Comparison of ENCODE assay signal across 14 cellular contexts in genomic region chr2:140639628-140640027, GRCh38.
DNase-seq lines count a peak whose midpoint lies in the region; ATAC-seq, FAIRE-seq and TF ChIP-seq lines count a peak whose summit lies in the region.
"Had no signal": no experiment of that assay in that cellular context is flagged by ENCODE, and none has a peak within 500 bp of the region (broad histone marks: within the 10 kb centered on the region; RNA-seq: fewer than 3 reads in every experiment).

No MANE protein-coding gene starts in this region.

- no peak overlapping the region for H2AFZ ChIP-seq in K562 (ENCODE audit: low read depth, low read length)

- no peak overlapping the region for H3K27ac Mint-ChIP-seq in activated CD4-positive, alpha-beta T cell treated with anti-CD3 and anti-CD28 coated beads, Interleukin-2, amount 10 ng/mL, durations not matched to agents 7 days and 5 days
- H3K27ac Mint-ChIP-seq: activated T-cell treated with anti-CD3 and anti-CD28 coated beads, Interleukin-2, amount 50 U/mL, for 24 hours; brain had no signal

- WGBS in K562 (ENCODE audit: insufficient coverage, low coverage, missing lambda C conversion rate): 0% methylated on average over 3 of the region's 3 CpGs
- 76 to 78% methylated on average over 3 of the region's 3 CpGs for WGBS in thyroid gland, 2 donors

- no peaks in the 10 kb centered on the region for H3K36me3 Mint-ChIP-seq in activated CD4-positive, alpha-beta T cell treated with anti-CD3 and anti-CD28 coated beads, Interleukin-2, amount 10 ng/mL, durations not matched to agents 7 days and 5 days (ENCODE audit: low read depth)
- H3K36me3 Mint-ChIP-seq: brain had no signal

- no peak for TF ChIP-seq EP300 in K562 (IDR thresholded peaks at IDR 0.05; ENCODE audit: low read length)

- TF ChIP-seq CTCF in K562 (IDR thresholded peaks at IDR 0.05 in 2 of 3, conservative IDR thresholded peaks at IDR 0.05 in 1 of 3; ENCODE audit: insufficient read depth in 2 of 3, low read depth in 1 of 3, low read length in 3 of 3) (no peak), thyroid gland (IDR thresholded peaks at IDR 0.05) (no peak), RWPE1 (conservative IDR thresholded peaks at IDR 0.05; ENCODE audit: low read depth) (no peak)

- in situ Hi-C loops in K562 (cut with MboI): no loop called here

- no peak overlapping the region for H3K4me3 Mint-ChIP-seq in activated CD4-positive, alpha-beta T cell treated with anti-CD3 and anti-CD28 coated beads, Interleukin-2, amount 10 ng/mL, durations not matched to agents 7 days and 5 days
- H3K4me3 Mint-ChIP-seq: activated T-cell treated with anti-CD3 and anti-CD28 coated beads, Interleukin-2, amount 50 U/mL, for 24 hours; brain had no signal

- H4K20me1 ChIP-seq in K562 (replicated peaks; ENCODE audit: control insufficient read depth, insufficient read depth, low read length): no peaks in the 10 kb centered on the region

- no peak for DNase-seq in K562 (ENCODE audit: extremely low read depth in 1 of 4, low spot score in 3 of 4)
- DNase-seq in activated CD4-positive, alpha-beta T cell treated with anti-CD3 and anti-CD28 coated beads, Interleukin-2, amount 50 U/mL, for 4 hours: no peak
- no peak for DNase-seq in thyroid gland
- DNase-seq in RWPE1 (ENCODE audit: low spot score): no peak
- no peak for DNase-seq in activated CD4-positive, alpha-beta T cell treated with anti-CD3 and anti-CD28 coated beads, Interleukin-2, amount 10 ng/mL, durations not matched to agents 7 days and 5 days
- DNase-seq: activated T-cell treated with anti-CD3 and anti-CD28 coated beads, Interleukin-2, amount 50 U/mL, for 24 hours; mucosa of descending colon; NCI-H2171 had no signal

- H3K9me3 ChIP-seq in K562 (replicated peaks; ENCODE audit: control insufficient read depth, insufficient read depth, low read depth, low read length): no peaks in the 10 kb centered on the region
- no peaks in the 10 kb centered on the region for H3K9me3 ChIP-seq in thyroid gland
- H3K9me3 ChIP-seq: mucosa of descending colon, tibial nerve had no signal

- H3K4me2 ChIP-seq in K562 (ENCODE audit: insufficient read depth, low read length): no peak overlapping the region

- H3K27me3 ChIP-seq in K562 (ENCODE audit: control insufficient read depth in 2 of 2, insufficient read depth in 2 of 2, low read length in 2 of 2) (no peaks in the 10 kb centered on the region), thyroid gland (no peaks in the 10 kb centered on the region)
- H3K27me3 ChIP-seq: tibial nerve had no signal

- BruUV-seq in K562 (replicated peaks; lab: Mats Ljungman, UMichigan): no TSS peak

- no peak overlapping the region for H3K9ac ChIP-seq in K562 (ENCODE audit: insufficient read depth in 1 of 2, low read depth in 2 of 2, low read length in 2 of 2)

- H3K27ac ChIP-seq in K562 (ENCODE audit: extremely low read depth, low read depth, low read length): no peak overlapping the region
- no peak overlapping the region for H3K27ac ChIP-seq in thyroid gland
- H3K27ac ChIP-seq in RWPE1: no peak overlapping the region
- H3K27ac ChIP-seq: tibial nerve, VCaP had no signal

- H3K4me1 Mint-ChIP-seq in activated CD4-positive, alpha-beta T cell treated with anti-CD3 and anti-CD28 coated beads, Interleukin-2, amount 10 ng/mL, durations not matched to agents 7 days and 5 days: no peaks in the 10 kb centered on the region

- no peak overlapping the region for H3K4me3 ChIP-seq in K562
- no peak overlapping the region for H3K4me3 ChIP-seq in thyroid gland (replicated peaks in 1 of 3)
- H3K4me3 ChIP-seq: mucosa of descending colon, tibial nerve had no signal

- FAIRE-seq in K562 (lab: Jason Lieb, UNC): no peak

- H3K79me2 ChIP-seq in K562 (ENCODE audit: control insufficient read depth, insufficient read depth, low read length): no peaks in the 10 kb centered on the region

- no peak for TF ChIP-seq RAD21 in K562 (CRISPR knock-in tag; conservative IDR thresholded peaks at IDR 0.05 in 1 of 2, IDR thresholded peaks at IDR 0.05 in 1 of 2)

- H3K9me1 ChIP-seq in K562 (ENCODE audit: control insufficient read depth, insufficient read depth, low read length): no peaks in the 10 kb centered on the region

- H3K4me1 ChIP-seq in K562 (replicated peaks in 1 of 2; ENCODE audit: control insufficient read depth in 2 of 2, insufficient read depth in 2 of 2, low read length in 2 of 2) (no peaks in the 10 kb centered on the region), thyroid gland (no peaks in the 10 kb centered on the region)
- H3K4me1 ChIP-seq: tibial nerve had no signal

- peaks cover 6% of the 10 kb centered on the region for H3K9me3 Mint-ChIP-seq in activated CD4-positive, alpha-beta T cell treated with anti-CD3 and anti-CD28 coated beads, Interleukin-2, amount 10 ng/mL, durations not matched to agents 7 days and 5 days
- H3K9me3 Mint-ChIP-seq: brain had no signal

- ATAC-seq in GM19023 (IDR thresholded peaks at IDR 0.05; ENCODE audit: unreplicated experiment) (peak; percentile 76), HG02571 (IDR thresholded peaks at IDR 0.05; ENCODE audit: unreplicated experiment) (peak; percentile 84), HG03439 (IDR thresholded peaks at IDR 0.05; ENCODE audit: unreplicated experiment) (peak; percentile 82), K562 (no peak)
- ATAC-seq: mucosa of descending colon had no signal

- H3K27me3 Mint-ChIP-seq in activated CD4-positive, alpha-beta T cell treated with anti-CD3 and anti-CD28 coated beads, Interleukin-2, amount 10 ng/mL, durations not matched to agents 7 days and 5 days: no peaks in the 10 kb centered on the region
- H3K27me3 Mint-ChIP-seq: activated T-cell treated with anti-CD3 and anti-CD28 coated beads, Interleukin-2, amount 50 U/mL, for 24 hours; brain had no signal

- CTCF ChIA-PET in K562 (lab: Yijun Ruan, JAX; ENCODE audit: low intra/inter-chr PET ratio): no interaction called here
- CTCF ChIA-PET in RWPE1 (lab: Yijun Ruan, JAX): no interaction called here
- CTCF ChIA-PET in activated CD4-positive, alpha-beta T cell treated with anti-CD3 and anti-CD28 coated beads, Interleukin-2, amount 10 ng/mL, durations not matched to agents 7 days and 5 days (lab: Charles Lee): no interaction called here

- POLR2A ChIA-PET in K562 (lab: Yijun Ruan, JAX): no interaction called here
- POLR2A ChIA-PET in RWPE1 (lab: Yijun Ruan, JAX; ENCODE audit: low non-redundant PET): no interaction called here
- POLR2A ChIA-PET in activated CD4-positive, alpha-beta T cell treated with anti-CD3 and anti-CD28 coated beads, Interleukin-2, amount 10 ng/mL, durations not matched to agents 7 days and 5 days (lab: Charles Lee): no interaction called here

- H3K36me3 ChIP-seq in K562 (ENCODE audit: control insufficient read depth, insufficient read depth, low read length) (no peaks in the 10 kb centered on the region), thyroid gland (no peaks in the 10 kb centered on the region)
- H3K36me3 ChIP-seq: tibial nerve had no signal

- intact Hi-C loops in K562 (cut with micrococcal nuclease): no loop called here
- intact Hi-C loops in thyroid gland (cut with DNase I): no loop called here

- TF ChIP-seq POLR2A in K562 (conservative IDR thresholded peaks at IDR 0.05): no peak
- TF ChIP-seq POLR2A in thyroid gland (IDR thresholded peaks at IDR 0.05): no peak

TF ChIP-seq in K562, 482 proteins besides CTCF, POLR2A, EP300 and RAD21:
- TF ChIP-seq RBM17 (IDR thresholded peaks at IDR 0.05; ENCODE audit: borderline replicate concordance, low read depth, low read length): no peak
- peak; percentile 24; the same call in 1 of the 2 replicates for TF ChIP-seq SPI1 (IDR thresholded peaks at IDR 0.05; ENCODE audit: borderline replicate concordance, low read depth, low read length)
